9 cellular contexts compared by ENCODE assay signal in genomic region chr21:29181799-29182470, GRCh38. TPM values are rescaled to one million over a fixed set of nuclear protein-coding genes. Genes with fewer than 3 reads are reported as not detected.
A peak's percentile ranks its signal among the peaks of the same experiment; 100 is the strongest.
DNase-seq lines count a peak whose midpoint lies in the region; ATAC-seq and TF ChIP-seq lines count a peak whose summit lies in the region.
"Had no signal": no experiment of that assay in that cellular context is flagged by ENCODE, and none has a peak within 500 bp of the region (broad histone marks: within the 10 kb centered on the region; RNA-seq: fewer than 3 reads in every experiment).

No MANE protein-coding gene starts in this region.

- POLR2A ChIA-PET in BJ (lab: Charles Lee) (interaction anchor here (0.6 to 0.9 kb wide), 3 partner anchors 11 to 168 kb away, joined by 3 to 4 read pairs (median 3); no protein-coding TSS in a partner anchor), HEK293 (lab: Yijun Ruan, JAX) (interaction anchor here (0.8 kb wide), 1 partner anchor 8 kb away, joined by 3 read pairs; no protein-coding TSS in a partner anchor)

- H3K27me3 ChIP-seq in BJ (ENCODE audit: control insufficient read depth, insufficient read depth, low read length) (no peaks in the 10 kb centered on the region), right cardiac atrium (ENCODE audit: control insufficient read depth, insufficient read depth) (no peaks in the 10 kb centered on the region)

- H3K27ac Mint-ChIP-seq in activated T-helper 1 cell treated with anti-CD3 and anti-CD28 coated beads, Interleukin-12 subunit alpha, Interleukin-12 subunit beta, Interleukin-2, Interleukin-4 antibody, amounts not matched to agents 30 ng/mL and 10 ng/mL and 1 ng/mL, durations not matched to agents 14 hours and 24 hours and 36 hours: peak overlapping the region; percentile 57
- peak overlapping the region; percentile 54 to 81 for H3K27ac Mint-ChIP-seq in stimulated activated naive CD8-positive, alpha-beta T cell treated with anti-CD3 and anti-CD28 coated beads, Interleukin-15, amount 100 ng/mL, for 72 hours

- intact Hi-C loops in activated T-helper 1 cell treated with anti-CD3 and anti-CD28 coated beads, Interleukin-12 subunit alpha, Interleukin-12 subunit beta, Interleukin-2, Interleukin-4 antibody, amounts not matched to agents 30 ng/mL and 10 ng/mL and 1 ng/mL, durations not matched to agents 14 hours and 24 hours and 36 hours (cut with micrococcal nuclease): loop anchor here (1.0 to 5.0 kb wide), 3 partner anchors 14 to 190 kb away; no protein-coding TSS in a partner anchor
- intact Hi-C loops in right cardiac atrium (cut with DNase I): no loop called here

- no peaks in the 10 kb centered on the region for H3K9me3 ChIP-seq in HEK293 (ENCODE audit: control insufficient read depth, insufficient read depth, low read depth, low read length)
- H3K9me3 ChIP-seq in right cardiac atrium (ENCODE audit: control insufficient read depth, low read length): no peaks in the 10 kb centered on the region

- CTCF ChIA-PET in BJ (lab: Yijun Ruan, JAX): interaction anchor here (0.5 to 2.0 kb wide), 6 partner anchors 12 to 199 kb away, joined by 3 to 7 read pairs (median 3); no protein-coding TSS in a partner anchor
- CTCF ChIA-PET in HEK293 (lab: Yijun Ruan, JAX): interaction anchor here (0.6 to 1.5 kb wide), 7 partner anchors 8 to 1997 kb away, joined by 3 to 10 read pairs (median 3); no protein-coding TSS in a partner anchor

- no peak overlapping the region for H3K27ac ChIP-seq in HEK293 (ENCODE audit: extremely low read depth, low read depth, low read length)
- H3K27ac ChIP-seq in right cardiac atrium (ENCODE audit: low read length): peak overlapping the region; percentile 97

- ATAC-seq in right cardiac atrium (peak; percentile 80 to 92), HG03378 (IDR thresholded peaks at IDR 0.05; ENCODE audit: unreplicated experiment) (no peak), GM18511 (IDR thresholded peaks at IDR 0.05; ENCODE audit: unreplicated experiment) (no peak)
- ATAC-seq in stimulated activated naive CD8-positive, alpha-beta T cell treated with anti-CD3 and anti-CD28 coated beads, Interleukin-15, amount 100 ng/mL, for 72 hours: no peak

- WGBS in right cardiac atrium: 10% methylated on average over 9 of the region's 9 CpGs

- H3K36me3 Mint-ChIP-seq in activated T-helper 1 cell treated with anti-CD3 and anti-CD28 coated beads, Interleukin-12 subunit alpha, Interleukin-12 subunit beta, Interleukin-2, Interleukin-4 antibody, amounts not matched to agents 30 ng/mL and 10 ng/mL and 1 ng/mL, durations not matched to agents 14 hours and 24 hours and 36 hours (ENCODE audit: low read depth): peaks cover 4% of the 10 kb centered on the region

- H3K36me3 ChIP-seq in BJ (ENCODE audit: control insufficient read depth, insufficient read depth, low read length) (no peaks in the 10 kb centered on the region), HEK293 (ENCODE audit: control insufficient read depth in 2 of 2, insufficient read depth in 1 of 2, low read length in 2 of 2) (no peaks in the 10 kb centered on the region)

- DNase-seq in BJ (ENCODE audit: low read depth) (peak; percentile 79), right cardiac atrium (peak in 2 of 3 donors; percentile 32 to 48), NCI-H748 (lab: John Stamatoyannopoulos, UW; ENCODE audit: unreplicated experiment) (no peak)
- no peak for DNase-seq in activated T-helper 1 cell treated with anti-CD3 and anti-CD28 coated beads, Interleukin-12 subunit alpha, Interleukin-12 subunit beta, Interleukin-2, Interleukin-4 antibody, amounts not matched to agents 30 ng/mL and 10 ng/mL and 1 ng/mL, durations not matched to agents 14 hours and 24 hours and 36 hours (ENCODE audit: low spot score)
- no peak for DNase-seq in stimulated activated naive CD8-positive, alpha-beta T cell treated with anti-CD3 and anti-CD28 coated beads, Interleukin-15, amount 100 ng/mL, for 72 hours

- H3K4me3 ChIP-seq in BJ (ENCODE audit: low read depth, low read length) (peak overlapping the region; percentile 41), HEK293 (ENCODE audit: low read depth, low read length) (peak overlapping the region; percentile 20), right cardiac atrium (ENCODE audit: low read length) (peak overlapping the region; percentile 84)

- peak overlapping the region; percentile 51 for H3K4me3 Mint-ChIP-seq in activated T-helper 1 cell treated with anti-CD3 and anti-CD28 coated beads, Interleukin-12 subunit alpha, Interleukin-12 subunit beta, Interleukin-2, Interleukin-4 antibody, amounts not matched to agents 30 ng/mL and 10 ng/mL and 1 ng/mL, durations not matched to agents 14 hours and 24 hours and 36 hours
- peak overlapping the region in 1 of 2 donors; percentile 19 for H3K4me3 Mint-ChIP-seq in stimulated activated naive CD8-positive, alpha-beta T cell treated with anti-CD3 and anti-CD28 coated beads, Interleukin-15, amount 100 ng/mL, for 72 hours

- TF ChIP-seq CTCF in BJ (IDR thresholded peaks at IDR 0.05; ENCODE audit: insufficient read depth, low read depth, low read length) (no peak), HEK293 (tag by site-specific recombination; IDR thresholded peaks at IDR 0.05) (no peak)

- no peaks in the 10 kb centered on the region for H3K27me3 Mint-ChIP-seq in activated T-helper 1 cell treated with anti-CD3 and anti-CD28 coated beads, Interleukin-12 subunit alpha, Interleukin-12 subunit beta, Interleukin-2, Interleukin-4 antibody, amounts not matched to agents 30 ng/mL and 10 ng/mL and 1 ng/mL, durations not matched to agents 14 hours and 24 hours and 36 hours (ENCODE audit: insufficient read depth)
- peaks cover 6% of the 10 kb centered on the region for H3K27me3 Mint-ChIP-seq in stimulated activated naive CD8-positive, alpha-beta T cell treated with anti-CD3 and anti-CD28 coated beads, Interleukin-15, amount 100 ng/mL, for 72 hours

- no peaks in the 10 kb centered on the region for H3K4me1 ChIP-seq in HEK293 (ENCODE audit: control insufficient read depth, insufficient read depth, low read length)
- no peaks in the 10 kb centered on the region for H3K4me1 ChIP-seq in right cardiac atrium (ENCODE audit: control insufficient read depth, insufficient read depth, low read length)

- no peaks in the 10 kb centered on the region for H3K9me3 Mint-ChIP-seq in activated T-helper 1 cell treated with anti-CD3 and anti-CD28 coated beads, Interleukin-12 subunit alpha, Interleukin-12 subunit beta, Interleukin-2, Interleukin-4 antibody, amounts not matched to agents 30 ng/mL and 10 ng/mL and 1 ng/mL, durations not matched to agents 14 hours and 24 hours and 36 hours
- no peaks in the 10 kb centered on the region for H3K9me3 Mint-ChIP-seq in stimulated activated naive CD8-positive, alpha-beta T cell treated with anti-CD3 and anti-CD28 coated beads, Interleukin-15, amount 100 ng/mL, for 72 hours

- H3K4me1 Mint-ChIP-seq in activated T-helper 1 cell treated with anti-CD3 and anti-CD28 coated beads, Interleukin-12 subunit alpha, Interleukin-12 subunit beta, Interleukin-2, Interleukin-4 antibody, amounts not matched to agents 30 ng/mL and 10 ng/mL and 1 ng/mL, durations not matched to agents 14 hours and 24 hours and 36 hours (ENCODE audit: low read depth): peaks cover 27% of the 10 kb centered on the region
- H3K4me1 Mint-ChIP-seq in stimulated activated naive CD8-positive, alpha-beta T cell treated with anti-CD3 and anti-CD28 coated beads, Interleukin-15, amount 100 ng/mL, for 72 hours: peaks cover 12% of the 10 kb centered on the region

TF ChIP-seq in HEK293, 187 proteins besides CTCF, POLR2A, EP300 and RAD21 (continues in another document):
- TF ChIP-seq HOXD13 (CRISPR knock-in tag; IDR thresholded peaks at IDR 0.05; ENCODE audit: borderline replicate concordance) (no peak), ZNF155 (tag by site-specific recombination; IDR thresholded peaks at IDR 0.05) (no peak), ZNF335 (tag by site-specific recombination; conservative IDR thresholded peaks at IDR 0.05) (peak; percentile 91), YY2 (tag by site-specific recombination; IDR thresholded peaks at IDR 0.05) (no peak), SP3 (tag by site-specific recombination; IDR thresholded peaks at IDR 0.05) (0 out of 2 replicates have a peak, but pooled peaks have one; percentile 9), ZNF248 (tag by site-specific recombination; IDR thresholded peaks at IDR 0.05) (no peak), PATZ1 (tag by site-specific recombination; IDR thresholded peaks at IDR 0.05) (no peak), WT1 (tag by site-specific recombination; IDR thresholded peaks at IDR 0.05) (no peak), BCL11A (tag by site-specific recombination; IDR thresholded peaks at IDR 0.05; ENCODE audit: low read depth) (no peak), BCL6B (tag by site-specific recombination; IDR thresholded peaks at IDR 0.05) (no peak), ZNF571 (tag by site-specific recombination; IDR thresholded peaks at IDR 0.05) (no peak), ZNF658 (tag by site-specific recombination; IDR thresholded peaks at IDR 0.05) (no peak)

RNA-seq across cellular contexts. Expression of gene MAP3K7CL, which starts 51.5 kb away (rescaled TPM):
- polyA plus RNA-seq in BJ (2011; rRNA removed) (6.1 and 7.3 TPM in 2 replicates), right cardiac atrium (3.2 TPM)
- 3.7 and 9.1 TPM in 2 replicates for polyA minus RNA-seq in BJ (2011; rRNA and poly(A)+ RNA removed)
- 3.8 and 4.2 TPM in 2 replicates for total RNA-seq in activated T-helper 1 cell treated with anti-CD3 and anti-CD28 coated beads, Interleukin-12 subunit alpha, Interleukin-12 subunit beta, Interleukin-2, Interleukin-4 antibody, amounts not matched to agents 30 ng/mL and 10 ng/mL and 1 ng/mL, durations not matched to agents 14 hours and 24 hours and 36 hours
- total RNA-seq in right cardiac atrium: 1 to 10 TPM; 1.8 to 6.0 (median 3.3) TPM
- total RNA-seq: H1 had no signal
- polyA plus RNA-seq: H1 had no signal

Comparison
In these comparisons a context has a peak if more than half of its experiments do, and no peak if none do; other contexts are left out.
1. DNase-seq: peak in BJ (single experiment) and right cardiac atrium (2 of 3); none in activated T-helper 1 cell treated with anti-CD3 and anti-CD28 coated beads, Interleukin-12 subunit alpha, Interleukin-12 subunit beta, Interleukin-2, Interleukin-4 antibody, amounts not matched to agents 30 ng/mL and 10 ng/mL and 1 ng/mL, durations not matched to agents 14 hours and 24 hours and 36 hours (single experiment), stimulated activated naive CD8-positive, alpha-beta T cell treated with anti-CD3 and anti-CD28 coated beads, Interleukin-15, amount 100 ng/mL, for 72 hours (0 of 2) and NCI-H748 (single experiment).
2. H3K4me3 ChIP-seq: peak in every context shown above with its lines; median percentile 84 in right cardiac atrium; 41 in BJ; 20 in HEK293.
3. ATAC-seq: peak in right cardiac atrium (2 of 2); none in stimulated activated naive CD8-positive, alpha-beta T cell treated with anti-CD3 and anti-CD28 coated beads, Interleukin-15, amount 100 ng/mL, for 72 hours (single experiment), HG03378 (single experiment) and GM18511 (single experiment).